18 cellular contexts compared by ENCODE assay signal in the genomic region with DNA sequence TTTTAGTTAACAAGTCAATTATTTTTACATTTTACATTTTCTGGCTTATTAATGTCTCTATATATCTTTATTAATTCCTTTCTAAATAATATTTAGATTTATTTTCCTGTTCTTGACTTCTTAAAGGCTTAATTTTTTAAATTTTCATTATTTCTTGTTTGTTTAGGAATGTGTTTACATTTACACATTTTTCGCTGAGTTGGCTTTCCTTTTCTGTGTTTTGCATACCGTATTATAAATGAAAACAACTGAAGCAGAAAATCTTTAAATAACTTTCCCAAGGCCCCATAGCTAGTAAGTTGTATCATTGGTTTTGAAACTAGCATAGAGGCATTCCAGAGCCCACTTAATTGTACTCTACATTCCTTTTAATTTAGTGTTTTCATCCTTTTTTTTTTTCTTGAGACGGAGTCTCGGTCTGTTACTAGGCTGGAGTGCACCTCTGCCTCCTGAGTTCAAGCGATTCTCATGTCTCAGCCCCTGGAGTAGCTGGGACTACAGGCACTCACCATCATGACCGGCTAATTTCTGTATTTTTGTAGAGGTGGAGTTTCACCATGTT.
A peak's percentile ranks its signal among the peaks of the same experiment; 100 is the strongest.
DNase-seq lines count a peak whose midpoint lies in the region; ATAC-seq and TF ChIP-seq lines count a peak whose summit lies in the region.
"Had no signal": no experiment of that assay in that cellular context is flagged by ENCODE, and none has a peak within 500 bp of the region (broad histone marks: within the 10 kb centered on the region; RNA-seq: fewer than 3 reads in every experiment).

No MANE protein-coding gene starts in this region.

- intact Hi-C loops in IMR-90 (cut with micrococcal nuclease) = no loop called here
- intact Hi-C loops in thyroid gland (cut with DNase I) = no loop called here

- TF ChIP-seq CTCF in IMR-90 (conservative IDR thresholded peaks at IDR 0.05; ENCODE audit: low read depth, low read length) (no peak), astrocyte of the spinal cord (IDR thresholded peaks at IDR 0.05; ENCODE audit: low read depth, low read length) (no peak), kidney epithelial cell (IDR thresholded peaks at IDR 0.05; ENCODE audit: insufficient read depth, low read length, poor library complexity, severe bottlenecking) (no peak), thyroid gland (IDR thresholded peaks at IDR 0.05) (no peak)

- no TSS peak for BruUV-seq in IMR-90 (replicated peaks; lab: Mats Ljungman, UMichigan)

- H2BK15ac ChIP-seq in IMR-90 (ENCODE audit: low read depth, low read length) = no peak overlapping the region

- DNase-seq in IMR-90 = no peak
- peak; percentile 9 for DNase-seq in astrocyte of the spinal cord (ENCODE audit: low read depth, low spot score)
- peak; percentile 10 for DNase-seq in kidney epithelial cell (ENCODE audit: low read depth)
- peak; percentile 1 to 15 for DNase-seq in thyroid gland
- no peak for DNase-seq in DMS153 (lab: John Stamatoyannopoulos, UW)
- DNase-seq in NCI-H2107 treated with DMSO at 0.1 percent for 48 hours (lab: John Stamatoyannopoulos, UW; ENCODE audit: unreplicated experiment) = no peak
- no peak for DNase-seq in SKM-1 (lab: John Stamatoyannopoulos, UW; ENCODE audit: unreplicated experiment)
- DNase-seq: ACHN, AML-193, DMS79, H9, NCI-H1105 treated with DMSO at 0.1 percent for 48 hours, NCI-H1694, NCI-H2081 treated with DMSO at 0.1 percent for 48 hours, NCI-H510A, NCI-H774 had no signal

- dilution Hi-C loops in IMR-90 (cut with HindIII; ENCODE audit: low sequenced_read_pairs, unreplicated experiment) = no loop called here

- no peaks in the 10 kb centered on the region for H4K20me1 ChIP-seq in IMR-90 (ENCODE audit: insufficient read depth, low read length)

- H3K14ac ChIP-seq in IMR-90 (replicated peaks; ENCODE audit: low read depth, low read length) = no peak overlapping the region

- TF ChIP-seq POLR2A in IMR-90 (IDR thresholded peaks at IDR 0.05; ENCODE audit: low read depth, low read length) (no peak), thyroid gland (IDR thresholded peaks at IDR 0.05) (no peak)

- CTCF ChIA-PET in IMR-90 (lab: Yijun Ruan, JAX) = no interaction called here

- H2AK5ac ChIP-seq in IMR-90 (ENCODE audit: low read depth, low read length) = no peak overlapping the region

- H3K56ac ChIP-seq in IMR-90 (ENCODE audit: extremely low read depth, insufficient read depth, low read length) = no peak overlapping the region

- no peak overlapping the region for H2BK5ac ChIP-seq in IMR-90 (ENCODE audit: low read depth, low read length, poor library complexity, severe bottlenecking)

- H3K4me1 ChIP-seq in IMR-90 (ENCODE audit: control insufficient read depth, insufficient read depth, low read length) (no peaks in the 10 kb centered on the region), thyroid gland (no peaks in the 10 kb centered on the region)

- no peak overlapping the region for H2BK120ac ChIP-seq in IMR-90 (ENCODE audit: low read depth, low read length)

- no peaks in the 10 kb centered on the region for H3K9me1 ChIP-seq in IMR-90 (ENCODE audit: insufficient read depth, low read length)

- in situ Hi-C loops in IMR-90 (cut with MboI; ENCODE audit: low sequenced_read_pairs) (no loop called here), astrocyte of the spinal cord (cut with HindIII; ENCODE audit: low sequenced_read_pairs) (no loop called here)

- H4K5ac ChIP-seq in IMR-90 (ENCODE audit: low read depth, low read length) = no peak overlapping the region

- no peak overlapping the region for H3K4ac ChIP-seq in IMR-90 (ENCODE audit: low read depth, low read length)

- no peak overlapping the region for H3K18ac ChIP-seq in IMR-90 (ENCODE audit: low read depth, low read length)

- H3K9ac ChIP-seq in IMR-90 (ENCODE audit: low read depth, low read length) = no peak overlapping the region

- H3K9me3 ChIP-seq in IMR-90 (ENCODE audit: control insufficient read depth, insufficient read depth, low read length) (no peaks in the 10 kb centered on the region), thyroid gland (no peaks in the 10 kb centered on the region)

- no peak overlapping the region for H3K27ac ChIP-seq in IMR-90 (ENCODE audit: insufficient read depth, low read length)
- no peak overlapping the region for H3K27ac ChIP-seq in thyroid gland
- H3K27ac ChIP-seq: C4-2B had no signal

- WGBS in IMR-90 (ENCODE audit: extremely low coverage in 2 of 2, insufficient read length in 1 of 2), 2 experiments = no CpG with 5 or more reads among the region's 6 CpGs
- WGBS in thyroid gland, 2 donors = 45 to 50% methylated on average over 6 of the region's 6 CpGs

- no peaks in the 10 kb centered on the region for H3K79me1 ChIP-seq in IMR-90 (ENCODE audit: low read depth in 1 of 2, low read length in 2 of 2)

- ATAC-seq in IMR-90 (ENCODE audit: low read depth) = no peak
- ATAC-seq: Right ventricle myocardium inferior had no signal

- TF ChIP-seq RAD21 in IMR-90 (IDR thresholded peaks at IDR 0.05; ENCODE audit: low read length) = no peak

- H3K4me3 ChIP-seq in IMR-90 (ENCODE audit: insufficient read depth, low read depth, low read length) (no peak overlapping the region), astrocyte of the spinal cord (ENCODE audit: low read depth, low read length) (no peak overlapping the region), kidney epithelial cell (ENCODE audit: low read depth, low read length) (no peak overlapping the region), thyroid gland (replicated peaks in 1 of 3) (no peak overlapping the region)

- POLR2A ChIA-PET in IMR-90 (lab: Charles Lee; ENCODE audit: unreplicated experiment) = no interaction called here

- H2BK20ac ChIP-seq in IMR-90 (ENCODE audit: low read depth, low read length) = no peak overlapping the region

- no peak overlapping the region for H2AFZ ChIP-seq in IMR-90 (replicated peaks; ENCODE audit: low read length, poor library complexity)

- H3K27me3 ChIP-seq in IMR-90 (ENCODE audit: control insufficient read depth, insufficient read depth, low read length) = no peaks in the 10 kb centered on the region
- no peaks in the 10 kb centered on the region for H3K27me3 ChIP-seq in kidney epithelial cell (ENCODE audit: control insufficient read depth, insufficient read depth, low read length)
- H3K27me3 ChIP-seq in thyroid gland = no peaks in the 10 kb centered on the region

- no peak overlapping the region for H2AK9ac ChIP-seq in IMR-90 (replicated peaks; ENCODE audit: low read depth, low read length, poor library complexity)

- H4K91ac ChIP-seq in IMR-90 (ENCODE audit: insufficient read depth, low read depth, low read length) = no peak overlapping the region

- H3K23ac ChIP-seq in IMR-90 (ENCODE audit: low read depth, low read length) = no peak overlapping the region

- no peak overlapping the region for H4K8ac ChIP-seq in IMR-90 (ENCODE audit: low read depth in 2 of 2, low read length in 2 of 2)

- no peak overlapping the region for H3K4me2 ChIP-seq in IMR-90 (ENCODE audit: low read depth, low read length)

- no peaks in the 10 kb centered on the region for H3K36me3 ChIP-seq in IMR-90 (ENCODE audit: control insufficient read depth, insufficient read depth, low read length)
- no peaks in the 10 kb centered on the region for H3K36me3 ChIP-seq in kidney epithelial cell (ENCODE audit: control insufficient read depth, insufficient read depth, low read length)
- H3K36me3 ChIP-seq in thyroid gland = no peaks in the 10 kb centered on the region

TF ChIP-seq in IMR-90, 13 proteins besides CTCF, POLR2A, EP300 and RAD21:
- no peak for TF ChIP-seq RFX5 (IDR thresholded peaks at IDR 0.05; ENCODE audit: low read depth, low read length)
- no peak for TF ChIP-seq RCOR1 (IDR thresholded peaks at IDR 0.05; ENCODE audit: insufficient replicate concordance, low read length)
- no peak for TF ChIP-seq FOS (IDR thresholded peaks at IDR 0.05; ENCODE audit: low read depth, low read length)
- no peak for TF ChIP-seq CHD1 (IDR thresholded peaks at IDR 0.05; ENCODE audit: low read depth, low read length)
- TF ChIP-seq BHLHE40 (IDR thresholded peaks at IDR 0.05; ENCODE audit: low read depth, low read length) = no peak
- TF ChIP-seq, protein P1, sequence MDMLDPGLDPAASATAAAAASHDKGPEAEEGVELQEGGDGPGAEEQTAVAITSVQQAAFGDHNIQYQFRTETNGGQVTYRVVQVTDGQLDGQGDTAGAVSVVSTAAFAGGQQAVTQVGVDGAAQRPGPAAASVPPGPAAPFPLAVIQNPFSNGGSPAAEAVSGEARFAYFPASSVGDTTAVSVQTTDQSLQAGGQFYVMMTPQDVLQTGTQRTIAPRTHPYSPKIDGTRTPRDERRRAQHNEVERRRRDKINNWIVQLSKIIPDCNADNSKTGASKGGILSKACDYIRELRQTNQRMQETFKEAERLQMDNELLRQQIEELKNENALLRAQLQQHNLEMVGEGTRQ (IDR thresholded peaks at IDR 0.05; ENCODE audit: low read depth, low read length) = no peak
- peak; percentile 85 for TF ChIP-seq MAFK (IDR thresholded peaks at IDR 0.05; ENCODE audit: low read depth, low read length)

Comparison
In these comparisons a context has a peak if more than half of its experiments do, and no peak if none do; other contexts are left out.
1. DNase-seq: peak in astrocyte of the spinal cord (single experiment), kidney epithelial cell (single experiment) and thyroid gland (2 of 2); none in IMR-90 (single experiment), DMS153 (single experiment), NCI-H2107 treated with DMSO at 0.1 percent for 48 hours (single experiment) and SKM-1 (single experiment).